11 cellular contexts compared by ENCODE assay signal in genomic region chr2:106609780-106610179, GRCh38.
"Had no signal": no experiment of that assay in that cellular context is flagged by ENCODE, and none has a peak within 500 bp of the region (broad histone marks: within the 10 kb centered on the region; RNA-seq: fewer than 3 reads in every experiment).

No MANE protein-coding gene starts in this region.

- H3K9me3 ChIP-seq: HAP-1 had no signal

- H3K36me3 ChIP-seq: HAP-1 had no signal

- DNase-seq: GM23248, GOT3, H7, H9, HCEC 1CT, HFFc6 had no signal

- FAIRE-seq: H1, H54 had no signal

- H3K4me3 Mint-ChIP-seq: GM23338, H9, HFFc6 had no signal

- H3K9ac ChIP-seq: GM23248 had no signal

- H3K4me3 ChIP-seq: GM23248, GM23338, HAP-1 had no signal

- H3K27ac ChIP-seq: GM23248 had no signal

- ATAC-seq: GM23338, HCT116 had no signal

- H3K4me1 ChIP-seq: HAP-1 had no signal

- H3K27ac Mint-ChIP-seq: GM23338, H9, HFFc6 had no signal

- H3K4me1 Mint-ChIP-seq: GM23338, H9 had no signal

- H3K9me3 Mint-ChIP-seq: H9 had no signal
